In the genomic region with DNA sequence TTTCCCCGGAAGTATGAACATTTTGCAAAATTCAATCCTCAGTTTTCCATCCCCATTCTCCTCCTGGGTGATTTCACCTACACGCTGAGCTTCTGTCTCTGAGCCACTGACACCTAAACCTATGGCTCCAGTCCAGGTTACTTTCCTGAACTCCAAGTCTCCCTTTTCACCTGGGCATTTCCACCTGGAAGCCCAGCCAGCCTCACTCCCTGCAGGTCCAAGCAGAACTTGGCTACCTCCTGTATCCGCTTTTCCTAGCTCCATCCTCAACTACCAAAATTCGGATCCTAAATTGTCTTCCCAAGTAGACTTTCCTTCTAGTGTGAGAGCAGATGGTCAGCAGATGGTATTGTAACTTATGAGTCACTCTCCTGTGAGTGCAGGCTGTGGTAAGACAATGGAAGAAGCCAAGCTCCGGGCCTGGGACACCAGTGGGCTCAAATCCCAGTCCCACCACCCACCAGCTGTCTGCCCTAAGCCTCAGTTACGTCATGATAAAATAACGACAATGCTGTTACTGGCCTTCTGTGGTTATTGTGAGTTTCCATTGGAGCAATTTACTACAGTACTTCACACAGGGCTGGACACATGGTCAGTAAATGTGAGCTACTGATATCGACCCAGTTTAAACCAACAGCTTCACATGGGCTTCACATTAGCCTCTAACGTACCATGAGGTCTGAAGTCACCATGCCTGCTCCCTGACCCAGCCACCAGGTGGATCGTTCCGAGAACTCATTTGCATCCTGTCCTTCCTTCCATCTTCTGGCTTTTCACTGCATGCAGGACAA, we compare ENCODE assay signal across 11 cellular contexts. TPM values are rescaled to one million over a fixed set of nuclear protein-coding genes. Genes with fewer than 3 reads are reported as not detected.
DNase-seq lines count a peak whose midpoint lies in the region; ATAC-seq, FAIRE-seq and TF ChIP-seq lines count a peak whose summit lies in the region.
"Had no signal": no experiment of that assay in that cellular context is flagged by ENCODE, and none has a peak within 500 bp of the region (broad histone marks: within the 10 kb centered on the region; RNA-seq: fewer than 3 reads in every experiment).

No MANE protein-coding gene starts in this region.

- peak; percentile 99 for DNase-seq in DMS 273 treated with DMSO at 0.1 percent for 48 hours (lab: John Stamatoyannopoulos, UW)
- peak; percentile 100 for DNase-seq in NCI-H524 treated with DMSO at 0.1 percent for 48 hours (lab: John Stamatoyannopoulos, UW)
- peak; percentile 97 for DNase-seq in non-pigmented ciliary epithelial cell (ENCODE audit: low read depth)
- DNase-seq in kidney = no peak
- DNase-seq in GM13977 (ENCODE audit: low spot score) = no peak
- DNase-seq: T-helper 9 cell had no signal

- TF ChIP-seq CTCF in kidney (IDR thresholded peaks at IDR 0.05; ENCODE audit: borderline replicate concordance, extremely low read depth, insufficient read depth) (no peak), GM13977 (IDR thresholded peaks at IDR 0.05; ENCODE audit: extremely low read depth, insufficient read depth, missing control alignments) (no peak)

- no peaks in the 10 kb centered on the region for H3K36me3 ChIP-seq in kidney (ENCODE audit: control insufficient read depth in 1 of 2, insufficient read depth in 2 of 2, low read length in 2 of 2)

- peaks cover 27% of the 10 kb centered on the region for H3K4me1 Mint-ChIP-seq in dendritic cell treated with granulocyte-macrophage colony-stimulating factor and Interleukin-4, amounts not matched to agents 40 ng/mL and 50 ng/mL, for 4 days (ENCODE audit: low read depth)

- no peak overlapping the region for H3K4me3 Mint-ChIP-seq in dendritic cell treated with granulocyte-macrophage colony-stimulating factor and Interleukin-4, amounts not matched to agents 40 ng/mL and 50 ng/mL, for 4 days

- in situ Hi-C loops in GM13977 (cut with MboI; ENCODE audit: low pct_unique_long_range_greater_than_20kb, low sequenced_read_pairs, unreplicated experiment) = no loop called here

- H3K9ac ChIP-seq in kidney (ENCODE audit: low read length in 2 of 2) = no peak overlapping the region

- peaks cover 96% of the 10 kb centered on the region for H3K36me3 Mint-ChIP-seq in dendritic cell treated with granulocyte-macrophage colony-stimulating factor and Interleukin-4, amounts not matched to agents 40 ng/mL and 50 ng/mL, for 4 days (ENCODE audit: low read depth)

- peak overlapping the region; percentile 14 for H3K27ac Mint-ChIP-seq in dendritic cell treated with granulocyte-macrophage colony-stimulating factor and Interleukin-4, amounts not matched to agents 40 ng/mL and 50 ng/mL, for 4 days

- no peak for FAIRE-seq in kidney (lab: Jason Lieb, UNC)
- FAIRE-seq: GM12878, islet of Langerhans had no signal

- peaks cover 0 to 5% of the 10 kb centered on the region in 2 donors for H3K4me1 ChIP-seq in kidney (ENCODE audit: control insufficient read depth in 1 of 2, insufficient read depth in 1 of 2, low read depth in 1 of 2, low read length in 2 of 2)

- H3K4me3 ChIP-seq in kidney (ENCODE audit: low read length in 2 of 2) = no peak overlapping the region
- H3K4me3 ChIP-seq: GM12878 had no signal

- no peaks in the 10 kb centered on the region for H3K9me3 ChIP-seq in kidney (ENCODE audit: control insufficient read depth in 1 of 2, low read length in 2 of 2)

- no peak overlapping the region for H3K27ac ChIP-seq in kidney (ENCODE audit: low read depth in 2 of 2, low read length in 2 of 2)

- H3K27me3 Mint-ChIP-seq in dendritic cell treated with granulocyte-macrophage colony-stimulating factor and Interleukin-4, amounts not matched to agents 40 ng/mL and 50 ng/mL, for 4 days = no peaks in the 10 kb centered on the region

- intact Hi-C loops in dendritic cell treated with granulocyte-macrophage colony-stimulating factor and Interleukin-4, amounts not matched to agents 40 ng/mL and 50 ng/mL, for 4 days (cut with micrococcal nuclease) = loop anchor here (5.0 kb wide), 1 partner anchor 35 kb away; no protein-coding TSS in a partner anchor
- intact Hi-C loops in kidney (cut with DNase I) = no loop called here

- no peak for ATAC-seq in GM19035 (IDR thresholded peaks at IDR 0.05; ENCODE audit: unreplicated experiment)
- ATAC-seq in GM21619 (IDR thresholded peaks at IDR 0.05; ENCODE audit: unreplicated experiment) = no peak
- ATAC-seq: GM12878 had no signal

- H3K9me3 Mint-ChIP-seq in dendritic cell treated with granulocyte-macrophage colony-stimulating factor and Interleukin-4, amounts not matched to agents 40 ng/mL and 50 ng/mL, for 4 days = no peaks in the 10 kb centered on the region

RNA-seq across cellular contexts. Expression of a gene that starts 33.3 kb away (rescaled TPM):
- 321 TPM for total RNA-seq in kidney
- 44.3 TPM for polyA plus RNA-seq in kidney (ENCODE audit: insufficient read depth, low read depth, low replicate concordance)

Comparison
In these comparisons a context has a peak if more than half of its experiments do, and no peak if none do; other contexts are left out.
1. DNase-seq: peak in DMS 273 treated with DMSO at 0.1 percent for 48 hours (single experiment), NCI-H524 treated with DMSO at 0.1 percent for 48 hours (single experiment) and non-pigmented ciliary epithelial cell (single experiment); none in kidney (single experiment) and GM13977 (single experiment).